Comparison of ENCODE assay signal across 15 cellular contexts in genomic region chr2:124970065-124970464, GRCh38.
DNase-seq lines count a peak whose midpoint lies in the region; ATAC-seq and TF ChIP-seq lines count a peak whose summit lies in the region.
"Had no signal": no experiment of that assay in that cellular context is flagged by ENCODE, and none has a peak within 500 bp of the region (broad histone marks: within the 10 kb centered on the region; RNA-seq: fewer than 3 reads in every experiment).

No MANE protein-coding gene starts in this region.

- peak overlapping the region; percentile 83 for H3K27ac ChIP-seq in angular gyrus (ENCODE audit: low read depth, low read length)
- H3K27ac ChIP-seq in substantia nigra (ENCODE audit: low read depth, low read length, poor library complexity, severe bottlenecking), result peak overlapping the region; percentile 84
- H3K27ac ChIP-seq in adrenal gland, result no peak overlapping the region
- no peak overlapping the region for H3K27ac ChIP-seq in right cardiac atrium (ENCODE audit: low read length)
- no peak overlapping the region for H3K27ac ChIP-seq in gastroesophageal sphincter
- H3K27ac ChIP-seq: SJSA1 had no signal

- TF ChIP-seq POLR2A in adrenal gland (IDR thresholded peaks at IDR 0.05) (no peak), gastroesophageal sphincter (IDR thresholded peaks at IDR 0.05) (no peak)

- H3K4me3 ChIP-seq in adrenal gland, result no peak overlapping the region
- no peak overlapping the region for H3K4me3 ChIP-seq in right cardiac atrium (ENCODE audit: low read length)
- no peak overlapping the region for H3K4me3 ChIP-seq in gastroesophageal sphincter
- H3K4me3 ChIP-seq: SJSA1 had no signal

- H3K4me1 ChIP-seq in adrenal gland (replicated peaks in 1 of 2) (no peaks in the 10 kb centered on the region), right cardiac atrium (ENCODE audit: control insufficient read depth, insufficient read depth, low read length) (no peaks in the 10 kb centered on the region), gastroesophageal sphincter (peaks cover 0 to 10% (median 0%) of the 10 kb centered on the region in 3 donors)
- H3K4me1 ChIP-seq: SJSA1 had no signal

- TF ChIP-seq EP300 in gastroesophageal sphincter (IDR thresholded peaks at IDR 0.05), result no peak

- intact Hi-C loops in adrenal gland (cut with DNase I) (no loop called here), right cardiac atrium (cut with DNase I) (no loop called here)

- H3K27me3 ChIP-seq in adrenal gland (no peaks in the 10 kb centered on the region), right cardiac atrium (ENCODE audit: control insufficient read depth, insufficient read depth) (no peaks in the 10 kb centered on the region), gastroesophageal sphincter (no peaks in the 10 kb centered on the region)
- H3K27me3 ChIP-seq: SJSA1 had no signal

- 82 to 90% (median 86%) methylated on average over 2 of the region's 2 CpGs for WGBS in adrenal gland, 4 donors
- WGBS in right cardiac atrium, result 90% methylated on average over 2 of the region's 2 CpGs
- WGBS in gastroesophageal sphincter (ENCODE audit: low coverage in 1 of 2), 2 donors, result 89% methylated on average over 1 to 2 of the region's 2 CpGs

- DNase-seq in NCI-H1694 (lab: John Stamatoyannopoulos, UW) (peak; percentile 43), medulla oblongata (ENCODE audit: extremely low spot score) (peak; percentile 79), substantia nigra (lab: John Stamatoyannopoulos, UW) (peak in 15 of 49 donors; percentile 5 to 42 (median 8)), adrenal gland (no peak), right cardiac atrium (no peak)
- DNase-seq: Calu3; CD4-positive, alpha-beta memory T cell; DMS53; H9; NCI-H1417 treated with DMSO at 0.1 percent for 48 hours; NCI-H2081; PC-3 had no signal

- ATAC-seq in right cardiac atrium, result no peak
- ATAC-seq in gastroesophageal sphincter, result no peak
- ATAC-seq: PC-3 had no signal

- H3K36me3 ChIP-seq in adrenal gland (replicated peaks in 1 of 2), result no peaks in the 10 kb centered on the region
- no peaks in the 10 kb centered on the region for H3K36me3 ChIP-seq in gastroesophageal sphincter
- H3K36me3 ChIP-seq: SJSA1 had no signal

- H3K9me3 ChIP-seq in adrenal gland (replicated peaks in 1 of 3) (no peaks in the 10 kb centered on the region), right cardiac atrium (ENCODE audit: control insufficient read depth, low read length) (no peaks in the 10 kb centered on the region), gastroesophageal sphincter (no peaks in the 10 kb centered on the region)
- H3K9me3 ChIP-seq: SJSA1 had no signal

- no peak for TF ChIP-seq CTCF in adrenal gland (IDR thresholded peaks at IDR 0.05)
- no peak for TF ChIP-seq CTCF in gastroesophageal sphincter (IDR thresholded peaks at IDR 0.05)

Comparison
In these comparisons a context has a peak if more than half of its experiments do, and no peak if none do; other contexts are left out.
1. DNase-seq: peak in NCI-H1694 (single experiment) and medulla oblongata (single experiment); none in adrenal gland (0 of 7) and right cardiac atrium (0 of 3).
2. H3K27ac ChIP-seq: peak in angular gyrus (single experiment) and substantia nigra (single experiment); none in adrenal gland (0 of 5), right cardiac atrium (single experiment) and gastroesophageal sphincter (0 of 4).